25 cellular contexts compared by ENCODE assay signal in genomic region chr11:75314771-75315438, GRCh38. TPM values are rescaled to one million over a fixed set of nuclear protein-coding genes. Genes with fewer than 3 reads are reported as not detected.
DNase-seq lines count a peak whose midpoint lies in the region; ATAC-seq, FAIRE-seq and TF ChIP-seq lines count a peak whose summit lies in the region.
"Had no signal": no experiment of that assay in that cellular context is flagged by ENCODE, and none has a peak within 500 bp of the region (broad histone marks: within the 10 kb centered on the region; RNA-seq: fewer than 3 reads in every experiment).

No MANE protein-coding gene starts in this region.

- peaks cover 22% of the 10 kb centered on the region for H3K4me1 Mint-ChIP-seq in T-helper 17 cell

- no peak overlapping the region for H2BK12ac ChIP-seq in trophoblast cell (ENCODE audit: low read length)

- peak overlapping the region; percentile 12 for H3K4ac ChIP-seq in trophoblast cell (ENCODE audit: low read depth, low read length)

- no peaks in the 10 kb centered on the region for H3K36me3 ChIP-seq in A673 (ENCODE audit: insufficient read depth, low read length, poor library complexity, severe bottlenecking)
- H3K36me3 ChIP-seq in kidney (ENCODE audit: control insufficient read depth in 1 of 2, insufficient read depth in 2 of 2, low read length in 2 of 2) = no peaks in the 10 kb centered on the region
- peaks cover 0 to 2% of the 10 kb centered on the region in 2 experiments for H3K36me3 ChIP-seq in trophoblast cell (ENCODE audit: control insufficient read depth in 1 of 2, insufficient read depth in 2 of 2, low read length in 2 of 2)
- H3K36me3 ChIP-seq: prostate gland had no signal

- H3K18ac ChIP-seq in trophoblast cell (ENCODE audit: low read length) = no peak overlapping the region

- no peak overlapping the region for H2AK5ac ChIP-seq in trophoblast cell (ENCODE audit: low read length)

- H3K9me3 ChIP-seq in A673 (ENCODE audit: low read depth, low read length, poor library complexity, severe bottlenecking) (no peaks in the 10 kb centered on the region), T-helper 17 cell (ENCODE audit: control insufficient read depth, low read length, poor library complexity, severe bottlenecking) (no peaks in the 10 kb centered on the region), kidney (ENCODE audit: control insufficient read depth in 1 of 2, low read length in 2 of 2) (no peaks in the 10 kb centered on the region), trophoblast cell (ENCODE audit: insufficient read depth, low read depth, low read length) (no peaks in the 10 kb centered on the region)
- H3K9me3 ChIP-seq: body of pancreas, prostate gland had no signal

- TF ChIP-seq CTCF in A673 (conservative IDR thresholded peaks at IDR 0.05; ENCODE audit: low read depth, low read length) = no peak
- TF ChIP-seq CTCF in kidney (IDR thresholded peaks at IDR 0.05; ENCODE audit: borderline replicate concordance, extremely low read depth, insufficient read depth) = no peak

- H4K12ac ChIP-seq in trophoblast cell (ENCODE audit: low read depth, low read length) = no peak overlapping the region

- ATAC-seq in T-helper 17 cell = no peak
- ATAC-seq in HG02938 (IDR thresholded peaks at IDR 0.05; ENCODE audit: unreplicated experiment) = no peak
- ATAC-seq: body of pancreas had no signal

- H3K4me3 Mint-ChIP-seq in T-helper 17 cell = no peak overlapping the region
- H3K4me3 Mint-ChIP-seq: mesothelial cell of epicardium had no signal

- no peak overlapping the region for H2BK120ac ChIP-seq in trophoblast cell (ENCODE audit: insufficient read depth, low read length, poor library complexity)

- no peaks in the 10 kb centered on the region for H3K36me3 Mint-ChIP-seq in T-helper 17 cell (ENCODE audit: low read depth)

- POLR2A ChIA-PET in A673 (lab: Charles Lee; ENCODE audit: low non-redundant PET) = no interaction called here

- no peak overlapping the region for H3K23ac ChIP-seq in trophoblast cell (ENCODE audit: low read length)

- no peaks in the 10 kb centered on the region for H3K27me3 ChIP-seq in A673 (replicated peaks; ENCODE audit: insufficient read depth, low read depth, low read length, poor library complexity)
- no peaks in the 10 kb centered on the region for H3K27me3 ChIP-seq in trophoblast cell (ENCODE audit: insufficient read depth, low read length)
- H3K27me3 ChIP-seq: body of pancreas had no signal

- intact Hi-C loops in A673 (cut with micrococcal nuclease; ENCODE audit: unreplicated experiment) (no loop called here), kidney (cut with DNase I) (no loop called here)

- H3K27ac Mint-ChIP-seq in T-helper 17 cell = peak overlapping the region; percentile 54
- H3K27ac Mint-ChIP-seq: mesothelial cell of epicardium had no signal

- H2BK5ac ChIP-seq in trophoblast cell (ENCODE audit: low read depth, low read length, poor library complexity) = no peak overlapping the region

- H2AFZ ChIP-seq in trophoblast cell (ENCODE audit: insufficient read depth, low read length, poor library complexity) = no peak overlapping the region

- H3K9ac ChIP-seq in kidney (ENCODE audit: low read length in 2 of 2) (no peak overlapping the region), trophoblast cell (ENCODE audit: low read length) (no peak overlapping the region)

- H3K4me3 ChIP-seq in A673 (ENCODE audit: low read depth, low read length, poor library complexity, severe bottlenecking) (no peak overlapping the region), kidney (ENCODE audit: low read length in 2 of 2) (no peak overlapping the region), trophoblast cell (ENCODE audit: low read depth, low read length) (peak overlapping the region; percentile 17)
- H3K4me3 ChIP-seq: body of pancreas, prostate gland, SK-N-MC, skin epidermis had no signal

- no peak overlapping the region for H4K91ac ChIP-seq in trophoblast cell (ENCODE audit: low read depth, low read length)

- DNase-seq in A673 (ENCODE audit: low spot score) (no peak), T-helper 17 cell (no peak), kidney (peak; percentile 51), trophoblast cell (no peak), NCI-H524 treated with DMSO at 0.1 percent for 48 hours (lab: John Stamatoyannopoulos, UW) (no peak), AML-193 (lab: John Stamatoyannopoulos, UW) (no peak)
- no peak for DNase-seq in stimulated activated CD4-positive, alpha-beta T cell treated with anti-CD3 and anti-CD28 coated beads, Interleukin-4, amount 100 ng/mL, for 1 hour
- DNase-seq: ACHN; activated CD4-positive, alpha-beta T cell treated with anti-CD3 and anti-CD28 coated beads, Interleukin-2, amount 50 U/mL, for 48 hours; activated gamma-delta T cell treated with Interleukin-2 at 50 U/mL for 16 hours; body of pancreas; C1 segment of cervical spinal cord; NCI-H1417 treated with DMSO at 0.1 percent for 48 hours; NCI-H510A treated with DMSO at 0.1 percent for 48 hours; stimulated activated CD4-positive, alpha-beta T cell treated with anti-CD3 and anti-CD28 coated beads, Interleukin-2, amount 100 ng/mL, for 24 hours; stimulated activated naive CD4-positive, alpha-beta T cell treated with Interleukin-2 at 50 U/mL for 16 hours had no signal

- BruUV-seq in A673 (replicated peaks; lab: Mats Ljungman, UMichigan) = no TSS peak

- H3K4me2 ChIP-seq in trophoblast cell (ENCODE audit: low read length) = no peak overlapping the region

- no peaks in the 10 kb centered on the region for H3K79me1 ChIP-seq in trophoblast cell (ENCODE audit: low read length)

- H3K27me3 Mint-ChIP-seq in T-helper 17 cell = no peaks in the 10 kb centered on the region

- WGBS in trophoblast cell (ENCODE audit: extremely low coverage, insufficient coverage, insufficient read length) = no CpG with 5 or more reads among the region's 16 CpGs

- H3K27ac ChIP-seq in A673 (ENCODE audit: low read depth, low read length, poor library complexity, severe bottlenecking) = peak overlapping the region; percentile 29
- H3K27ac ChIP-seq in kidney (ENCODE audit: low read depth in 2 of 2, low read length in 2 of 2) = peak overlapping the region; percentile 9 to 96
- no peak overlapping the region for H3K27ac ChIP-seq in trophoblast cell (ENCODE audit: low read depth, low read length)
- H3K27ac ChIP-seq: HL-60, SK-N-MC had no signal

- peaks cover 34% of the 10 kb centered on the region for H3K4me1 ChIP-seq in A673 (ENCODE audit: insufficient read depth, low read length, poor library complexity, severe bottlenecking)
- peaks cover 25 to 33% of the 10 kb centered on the region in 2 donors for H3K4me1 ChIP-seq in kidney (ENCODE audit: control insufficient read depth in 1 of 2, insufficient read depth in 1 of 2, low read depth in 1 of 2, low read length in 2 of 2)
- H3K4me1 ChIP-seq in trophoblast cell (ENCODE audit: control insufficient read depth in 1 of 2, insufficient read depth in 2 of 2, low read length in 2 of 2) = peaks cover 3 to 9% of the 10 kb centered on the region in 2 experiments

- no peak for FAIRE-seq in kidney (lab: Jason Lieb, UNC)
- FAIRE-seq: colon, D721Med, RCC 7860 had no signal

- H3K14ac ChIP-seq in trophoblast cell (ENCODE audit: low read length) = no peak overlapping the region

- H4K8ac ChIP-seq in trophoblast cell (ENCODE audit: low read depth, low read length) = no peak overlapping the region

- CTCF ChIA-PET in A673 (lab: Charles Lee) = no interaction called here

- H3K79me2 ChIP-seq in trophoblast cell (ENCODE audit: control insufficient read depth, insufficient read depth, low read length, poor library complexity) = no peaks in the 10 kb centered on the region

RNA-seq across cellular contexts. Expression of gene ARRB1, which starts 36.6 kb away (rescaled TPM):
- 37.8 and 62.0 TPM in 2 replicates for total RNA-seq in A673 (2021)
- total RNA-seq in T-helper 17 cell = 10 to 100 TPM; 26.3 to 39.6 TPM
- total RNA-seq in kidney = 53.8 TPM
- polyA plus RNA-seq in kidney (ENCODE audit: insufficient read depth, low read depth, low replicate concordance) = 17.6 TPM
- polyA plus RNA-seq in trophoblast cell (2013) = 34.1 and 34.7 TPM in 2 replicates
